Comparison of ENCODE assay signal across 19 cellular contexts in genomic region chr1:54608561-54609230, GRCh38. TPM values are rescaled to one million over a fixed set of nuclear protein-coding genes. Genes with fewer than 3 reads are reported as not detected.
DNase-seq lines count a peak whose midpoint lies in the region; ATAC-seq and TF ChIP-seq lines count a peak whose summit lies in the region.
"Had no signal": no experiment of that assay in that cellular context is flagged by ENCODE, and none has a peak within 500 bp of the region (broad histone marks: within the 10 kb centered on the region; RNA-seq: fewer than 3 reads in every experiment).

No MANE protein-coding gene starts in this region.

- H3K79me2 ChIP-seq in H9 (ENCODE audit: insufficient read depth, low read length) (no peaks in the 10 kb centered on the region), neural progenitor cell (ENCODE audit: low read depth) (no peaks in the 10 kb centered on the region)

- H3K9me3 ChIP-seq in H9 (ENCODE audit: control insufficient read depth, low read depth, low read length) (no peaks in the 10 kb centered on the region), endodermal cell (ENCODE audit: control insufficient read depth, low read length) (no peaks in the 10 kb centered on the region), neural progenitor cell (ENCODE audit: low read depth) (no peaks in the 10 kb centered on the region)
- H3K9me3 ChIP-seq: SJCRH30 had no signal

- DNase-seq in H9 (no peak), endodermal cell (no peak), neural progenitor cell (ENCODE audit: low spot score) (no peak), left ventricle myocardium superior (no peak)
- DNase-seq in stimulated activated CD8-positive, alpha-beta memory T cell treated with anti-CD3 and anti-CD28 coated beads, Interleukin-4, amount 100 ng/mL, for 48 hours: no peak
- DNase-seq: DMS79 treated with DMSO at 0.1 percent for 48 hours, GOT3, IMR-90, NCI-H1048, NCI-H1436, NCI-H2029, NCI-H345, NCI-H524 treated with DMSO at 0.1 percent for 48 hours, PC-3, SJCRH30 had no signal

- H3K4me1 Mint-ChIP-seq in H9: peaks cover 17 to 31% of the 10 kb centered on the region in 2 experiments
- H3K4me1 Mint-ChIP-seq in endodermal cell: no peaks in the 10 kb centered on the region
- peaks cover 22% of the 10 kb centered on the region for H3K4me1 Mint-ChIP-seq in neural progenitor cell

- no peak overlapping the region for H4K5ac ChIP-seq in H9 (ENCODE audit: insufficient read length, low read depth, low read length)

- H4K20me1 ChIP-seq in H9 (ENCODE audit: control insufficient read depth, insufficient read depth, insufficient read length) (no peaks in the 10 kb centered on the region), neural progenitor cell (ENCODE audit: low read depth) (no peaks in the 10 kb centered on the region)

- intact Hi-C loops in left ventricle myocardium superior (cut with micrococcal nuclease): no loop called here

- H2BK120ac ChIP-seq in H9 (ENCODE audit: low read depth, low read length, poor library complexity, severe bottlenecking): no peak overlapping the region

- H3K4me2 ChIP-seq in H9 (ENCODE audit: insufficient read depth, insufficient read length, low read length): no peak overlapping the region
- no peak overlapping the region for H3K4me2 ChIP-seq in neural progenitor cell

- H3K27ac Mint-ChIP-seq in H9 (peak overlapping the region in 2 of 3 experiments; percentile 83 to 89; a peak in 4 of 7 replicates), endodermal cell (peak overlapping the region; percentile 39), neural progenitor cell (peak overlapping the region; percentile 73)

- no peak overlapping the region for H2BK12ac ChIP-seq in H9 (ENCODE audit: insufficient read length, low read depth, low read length)

- no peaks in the 10 kb centered on the region; the same call in 1 of the 2 replicates for H3K27me3 Mint-ChIP-seq in H9 (ENCODE audit: low read depth)
- H3K27me3 Mint-ChIP-seq in endodermal cell (ENCODE audit: insufficient read depth): no peaks in the 10 kb centered on the region
- H3K27me3 Mint-ChIP-seq in neural progenitor cell (ENCODE audit: insufficient read depth, low read depth): peaks cover 11% of the 10 kb centered on the region

- H3K27me3 ChIP-seq in H9 (ENCODE audit: insufficient read depth, low read length): no peaks in the 10 kb centered on the region
- no peaks in the 10 kb centered on the region for H3K27me3 ChIP-seq in endodermal cell (ENCODE audit: control insufficient read depth, insufficient read depth, low read length, poor library complexity, severe bottlenecking)
- no peaks in the 10 kb centered on the region for H3K27me3 ChIP-seq in neural progenitor cell
- H3K27me3 ChIP-seq: SJCRH30 had no signal

- H2BK20ac ChIP-seq in H9 (ENCODE audit: low read depth, low read length, poor library complexity, severe bottlenecking): no peak overlapping the region

- H3K9me3 Mint-ChIP-seq in H9 (no peaks in the 10 kb centered on the region; a peak in 1 of 5 replicates), endodermal cell (no peaks in the 10 kb centered on the region), neural progenitor cell (no peaks in the 10 kb centered on the region)

- no peak overlapping the region for H2BK15ac ChIP-seq in H9 (ENCODE audit: low read depth, low read length)

- no peak overlapping the region for H3K18ac ChIP-seq in H9 (ENCODE audit: insufficient read length, low read depth, low read length)

- no peak overlapping the region for H3K14ac ChIP-seq in H9 (ENCODE audit: insufficient read depth, low read length)

- H3K4ac ChIP-seq in H9 (ENCODE audit: low read depth, low read length): no peak overlapping the region; the same call in 1 of the 2 replicates

- H3K23ac ChIP-seq in H9 (ENCODE audit: insufficient read length, low read depth, low read length): no peak overlapping the region

- H3K4me1 ChIP-seq in H9 (ENCODE audit: insufficient read depth, low read length) (no peaks in the 10 kb centered on the region; the same call in 1 of the 2 replicates), endodermal cell (ENCODE audit: control insufficient read depth, insufficient read depth, low read length) (no peaks in the 10 kb centered on the region), neural progenitor cell (peaks cover 13% of the 10 kb centered on the region)

- no peak overlapping the region for H2BK5ac ChIP-seq in H9 (ENCODE audit: insufficient read length, low read length)

- no peak overlapping the region for H2AFZ ChIP-seq in H9 (ENCODE audit: low read length)
- H2AFZ ChIP-seq in neural progenitor cell (replicated peaks): no peak overlapping the region

- WGBS in H9 (ENCODE audit: extremely low coverage, insufficient read length, low lambda C conversion rate): no CpG with 5 or more reads among the region's 9 CpGs
- 87 to 90% methylated on average over 2 to 9 of the region's 9 CpGs for WGBS in endodermal cell (ENCODE audit: insufficient coverage in 1 of 2, insufficient read length in 1 of 2), 2 experiments

- ATAC-seq in left ventricle myocardium superior (no peak), HG02642 (IDR thresholded peaks at IDR 0.05; ENCODE audit: poor library complexity, unreplicated experiment) (no peak)
- ATAC-seq: PC-3 had no signal

- H3K9ac ChIP-seq in H9 (ENCODE audit: extremely low read depth, insufficient read length, low read length) (no peak overlapping the region), endodermal cell (ENCODE audit: extremely low read depth, low read length, poor library complexity, severe bottlenecking) (no peak overlapping the region), neural progenitor cell (no peak overlapping the region)

- no peak overlapping the region for H2AK5ac ChIP-seq in H9 (ENCODE audit: insufficient read length, low read length)

- H3K23me2 ChIP-seq in H9 (ENCODE audit: insufficient read length, low read depth, low read length, poor library complexity, severe bottlenecking): no peaks in the 10 kb centered on the region

- no peaks in the 10 kb centered on the region for H3K36me3 ChIP-seq in endodermal cell (ENCODE audit: control insufficient read depth, insufficient read depth, low read length)
- H3K36me3 ChIP-seq in neural progenitor cell: no peaks in the 10 kb centered on the region
- H3K36me3 ChIP-seq: SJCRH30 had no signal

- H3K36me3 Mint-ChIP-seq in H9 (ENCODE audit: insufficient read depth in 1 of 3, low read depth in 3 of 3) (no peaks in the 10 kb centered on the region; a peak in 1 of 7 replicates), endodermal cell (ENCODE audit: low read depth) (no peaks in the 10 kb centered on the region), neural progenitor cell (no peaks in the 10 kb centered on the region)

- H3F3A ChIP-seq in neural progenitor cell (ENCODE audit: low read depth): peaks cover 8% of the 10 kb centered on the region

- H4K91ac ChIP-seq in H9 (ENCODE audit: insufficient read length, low read depth, low read length): no peak overlapping the region

- H4K8ac ChIP-seq in H9 (replicated peaks; ENCODE audit: insufficient read length, low read depth, low read length): no peak overlapping the region

- no peak for TF ChIP-seq CTCF in H9 (conservative IDR thresholded peaks at IDR 0.05)
- TF ChIP-seq CTCF in endodermal cell (conservative IDR thresholded peaks at IDR 0.05): no peak
- TF ChIP-seq CTCF in neural progenitor cell (IDR thresholded peaks at IDR 0.05): no peak

- no peak overlapping the region for H3K56ac ChIP-seq in H9 (ENCODE audit: insufficient read length, low read depth, low read length)

- no peak overlapping the region for H3K4me3 ChIP-seq in endodermal cell (ENCODE audit: low read length)
- H3K4me3 ChIP-seq in neural progenitor cell: no peak overlapping the region
- H3K4me3 ChIP-seq: SJCRH30 had no signal

- H3K4me3 Mint-ChIP-seq in H9: no peak overlapping the region
- H3K4me3 Mint-ChIP-seq in endodermal cell: no peak overlapping the region
- peak overlapping the region; percentile 16 for H3K4me3 Mint-ChIP-seq in neural progenitor cell

- H3K79me1 ChIP-seq in H9 (ENCODE audit: insufficient read depth, low read depth, low read length, poor library complexity, severe bottlenecking): no peaks in the 10 kb centered on the region

- H3K27ac ChIP-seq in H9 (ENCODE audit: insufficient read length, low read depth, low read length) (no peak overlapping the region), endodermal cell (ENCODE audit: low read depth, low read length) (no peak overlapping the region), neural progenitor cell (no peak overlapping the region), temporal lobe (ENCODE audit: low read depth, low read length) (peak overlapping the region; percentile 69)
- H3K27ac ChIP-seq: SJCRH30 had no signal

- H3T11ph ChIP-seq in H9 (ENCODE audit: low read length): no peak overlapping the region

RNA-seq across cellular contexts. Expression of gene FAM151A, which starts 14.6 kb away (rescaled TPM):
- total RNA-seq in H9 (2021) (not detected in 2 replicates), endodermal cell (not detected), neural progenitor cell (ENCODE audit: low replicate concordance) (not detected in 2 replicates), temporal lobe (not detected), left ventricle myocardium superior (1.2 TPM)
- 0.11 TPM for polyA plus RNA-seq in endodermal cell (2013, experiment 1 of 2)
- polyA plus RNA-seq in endodermal cell (2013, experiment 2 of 2): not detected
- total RNA-seq: A673, IMR-90, M059J, PC-3, SJCRH30 had no signal
- polyA plus RNA-seq: IMR-90 had no signal

RNA-seq across cellular contexts. Expression of gene MROH7, which starts 32.9 kb away (rescaled TPM):
- 0.09 TPM in 1 of 2 replicates, not detected in the other for total RNA-seq in H9 (2021)
- 1 to 10 TPM in 1 of 2 donors, under 1 TPM in 1; 0.46 to 1.4 TPM for total RNA-seq in endodermal cell
- 0.32 TPM for polyA plus RNA-seq in endodermal cell (2013, experiment 1 of 2)
- polyA plus RNA-seq in endodermal cell (2013, experiment 2 of 2): 0.62 TPM
- total RNA-seq in neural progenitor cell (ENCODE audit: low replicate concordance): 0.21 and 0.34 TPM in 2 replicates
- 0.25 TPM for total RNA-seq in temporal lobe
- total RNA-seq in left ventricle myocardium superior: 7.0 TPM
- total RNA-seq: A673, IMR-90, M059J, PC-3, SJCRH30 had no signal
- polyA plus RNA-seq: IMR-90 had no signal
